Comparison of ENCODE assay signal across 8 cellular contexts in the genomic region with DNA sequence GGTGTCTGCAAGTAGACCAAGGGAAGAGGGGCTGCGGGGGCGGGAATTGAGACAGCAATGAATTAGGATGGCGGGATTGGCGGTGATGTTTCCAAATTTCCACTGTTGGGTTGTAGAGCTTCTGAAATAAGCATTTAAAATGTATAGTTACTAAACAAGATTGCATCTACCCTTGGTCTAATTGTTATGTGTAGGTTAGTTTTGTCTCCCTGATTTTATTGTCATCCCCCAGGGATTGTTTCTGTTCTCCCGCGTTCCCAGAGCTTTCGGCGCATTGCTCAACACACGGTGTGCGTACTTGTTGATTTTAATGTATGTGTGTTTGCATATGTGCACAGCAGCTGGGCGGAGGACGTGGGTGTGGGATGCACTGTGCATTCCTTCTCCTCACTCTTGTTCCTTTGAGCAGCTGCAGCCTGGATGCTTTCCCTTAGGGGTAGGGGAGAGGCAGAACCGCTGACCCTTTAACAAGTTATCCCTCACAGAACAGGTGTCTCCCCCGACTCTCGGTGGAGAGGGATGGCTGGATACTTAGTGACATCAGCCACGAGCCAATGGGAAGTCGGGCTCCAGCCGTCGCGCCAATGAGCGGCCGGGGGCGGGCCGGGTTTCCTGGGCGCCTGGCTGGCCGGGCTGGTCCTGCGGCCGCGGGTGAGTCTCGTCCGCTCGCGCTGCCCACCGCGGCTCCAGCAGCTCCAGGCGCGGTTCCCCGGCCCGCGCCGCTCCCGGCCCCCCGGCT. TPM values are rescaled to one million over a fixed set of nuclear protein-coding genes. Genes with fewer than 3 reads are reported as not detected.
A peak's percentile ranks its signal among the peaks of the same experiment; 100 is the strongest.
DNase-seq lines count a peak whose midpoint lies in the region; ATAC-seq and TF ChIP-seq lines count a peak whose summit lies in the region.

A gene with protein sequence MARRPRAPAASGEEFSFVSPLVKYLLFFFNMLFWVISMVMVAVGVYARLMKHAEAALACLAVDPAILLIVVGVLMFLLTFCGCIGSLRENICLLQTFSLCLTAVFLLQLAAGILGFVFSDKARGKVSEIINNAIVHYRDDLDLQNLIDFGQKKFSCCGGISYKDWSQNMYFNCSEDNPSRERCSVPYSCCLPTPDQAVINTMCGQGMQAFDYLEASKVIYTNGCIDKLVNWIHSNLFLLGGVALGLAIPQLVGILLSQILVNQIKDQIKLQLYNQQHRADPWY (plus strand): TSS at position 613 of the 739 bp plus-strand sequence. CDS start 274 bp downstream, outside the sequence.

- DNase-seq in DMS79 (lab: John Stamatoyannopoulos, UW) (peak; percentile 53), KBM-7 (peak; percentile 60), SHP77 (lab: John Stamatoyannopoulos, UW) (peak; percentile 73 to 86), glomerular visceral epithelial cell (ENCODE audit: extremely low spot score) (peak; percentile 75), occipital lobe (lab: John Stamatoyannopoulos, UW) (peak; percentile 76), suprapubic skin (ENCODE audit: low spot score in 2 of 2) (peak in 1 of 2 donors; percentile 86)
- DNase-seq in activated naive CD4-positive, alpha-beta T cell treated with anti-CD3 and anti-CD28 coated beads for 36 hours = peak; percentile 74

- peak; percentile 70 for ATAC-seq in GM21619 (IDR thresholded peaks at IDR 0.05; ENCODE audit: unreplicated experiment)

- CTCF ChIA-PET in activated naive CD4-positive, alpha-beta T cell treated with anti-CD3 and anti-CD28 coated beads for 36 hours (lab: Charles Lee) = interaction anchor here (0.8 to 1.1 kb wide), 4 partner anchors 20 to 74 kb away, joined by 3 to 4 read pairs (median 3); no protein-coding TSS in a partner anchor

- peaks cover 7% of the 10 kb centered on the region for H3K27me3 Mint-ChIP-seq in activated naive CD4-positive, alpha-beta T cell treated with anti-CD3 and anti-CD28 coated beads for 36 hours (ENCODE audit: low read depth)

- H3K4me3 ChIP-seq in suprapubic skin = peak within 1 kb of the TSS; percentile 48

- no peak for TF ChIP-seq POLR2A in suprapubic skin (IDR thresholded peaks at IDR 0.05)

- no peaks in the 10 kb centered on the region for H3K9me3 ChIP-seq in suprapubic skin

- peak within 1 kb of the TSS; percentile 88 for H3K4me3 Mint-ChIP-seq in activated naive CD4-positive, alpha-beta T cell treated with anti-CD3 and anti-CD28 coated beads for 36 hours

- peaks cover 19% of the 10 kb centered on the region for H3K4me1 Mint-ChIP-seq in activated naive CD4-positive, alpha-beta T cell treated with anti-CD3 and anti-CD28 coated beads for 36 hours (ENCODE audit: low read depth)

- intact Hi-C loops in activated naive CD4-positive, alpha-beta T cell treated with anti-CD3 and anti-CD28 coated beads for 36 hours (cut with micrococcal nuclease) = no loop called here

- no peak within 1 kb of the TSS for H3K27ac ChIP-seq in suprapubic skin

- no peak within 1 kb of the TSS for H3K27ac Mint-ChIP-seq in activated naive CD4-positive, alpha-beta T cell treated with anti-CD3 and anti-CD28 coated beads for 36 hours

- H3K4me1 ChIP-seq in suprapubic skin = peaks cover 15% of the 10 kb centered on the region

- H3K9me3 Mint-ChIP-seq in activated naive CD4-positive, alpha-beta T cell treated with anti-CD3 and anti-CD28 coated beads for 36 hours = no peaks in the 10 kb centered on the region

- TF ChIP-seq CTCF in suprapubic skin (IDR thresholded peaks at IDR 0.05) = no peak

- WGBS in suprapubic skin = 4% methylated on average over 17 of the region's 43 CpGs

- peaks cover 29% of the 10 kb centered on the region for H3K27me3 ChIP-seq in suprapubic skin

- no peak for TF ChIP-seq EP300 in suprapubic skin (IDR thresholded peaks at IDR 0.05)

- in situ Hi-C loops in KBM-7 (cut with MboI; ENCODE audit: low pct_unique_long_range_greater_than_20kb, low sequenced_read_pairs) = no loop called here

- no peaks in the 10 kb centered on the region for H3K36me3 Mint-ChIP-seq in activated naive CD4-positive, alpha-beta T cell treated with anti-CD3 and anti-CD28 coated beads for 36 hours (ENCODE audit: low read depth)

- no peaks in the 10 kb centered on the region for H3K36me3 ChIP-seq in suprapubic skin

RNA-seq across cellular contexts. Expression of the gene that starts here (rescaled TPM):
- total RNA-seq in activated naive CD4-positive, alpha-beta T cell treated with anti-CD3 and anti-CD28 coated beads for 36 hours = 1 to 10 TPM; 7.2 to 7.9 TPM
- total RNA-seq in occipital lobe (4.7 TPM), suprapubic skin (10 to 100 TPM in 3 of 4 donors, 1 to 10 TPM in 1; 9.1 to 17.9 (median 11.1) TPM)
